ENCODE assay signal across 8 cellular contexts in the genomic region with DNA sequence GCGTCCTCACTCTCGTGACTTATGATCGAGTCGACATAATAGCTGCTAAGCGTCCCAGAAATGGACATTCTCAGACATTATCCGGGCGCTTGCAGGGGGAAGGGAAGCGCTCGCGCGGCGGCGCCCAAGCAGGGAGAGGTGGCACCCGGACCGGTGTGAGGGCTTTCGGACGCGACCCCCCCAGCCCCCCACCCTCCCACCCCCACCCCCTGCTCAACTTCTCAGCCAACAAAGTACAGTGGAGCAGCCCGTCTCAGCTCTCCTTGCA. TPM values are rescaled to one million over a fixed set of nuclear protein-coding genes. Genes with fewer than 3 reads are reported as not detected.
DNase-seq lines count a peak whose midpoint lies in the region; ATAC-seq and TF ChIP-seq lines count a peak whose summit lies in the region.

Gene HOXB9, minus strand, starts transcription at position 157 of the 268 bp plus-strand sequence. Its CDS starts 89 bp downstream, at position 68.

- H3K4me1 Mint-ChIP-seq in activated naive CD4-positive, alpha-beta T cell treated with anti-CD3 and anti-CD28 coated beads, Interleukin-2, amount 50 U/mL, for 24 hours: peaks cover 22% of the 10 kb centered on the region
- peaks cover 12% of the 10 kb centered on the region for H3K4me1 Mint-ChIP-seq in activated naive CD8-positive, alpha-beta T cell treated with anti-CD3 and anti-CD28 coated beads, Interleukin-2, amount 10 ng/mL, durations not matched to agents 7 days and 5 days

- ATAC-seq in activated naive CD8-positive, alpha-beta T cell treated with anti-CD3 and anti-CD28 coated beads, Interleukin-2, amount 10 ng/mL, durations not matched to agents 7 days and 5 days (ENCODE audit: low read depth): no peak
- ATAC-seq in lower lobe of right lung: no peak
- no peak for ATAC-seq in upper lobe of right lung
- no peak for ATAC-seq in HG02759 (IDR thresholded peaks at IDR 0.05; ENCODE audit: unreplicated experiment)

- POLR2A ChIA-PET in activated naive CD8-positive, alpha-beta T cell treated with anti-CD3 and anti-CD28 coated beads, Interleukin-2, amount 10 ng/mL, durations not matched to agents 7 days and 5 days (lab: Charles Lee): interaction anchor here (0.7 to 1.9 kb wide), 3 partner anchors 10 to 25 kb away, joined by 3 to 6 read pairs (median 5); no protein-coding TSS in a partner anchor

- peaks cover 60% of the 10 kb centered on the region for H3K27me3 Mint-ChIP-seq in activated naive CD4-positive, alpha-beta T cell treated with anti-CD3 and anti-CD28 coated beads, Interleukin-2, amount 50 U/mL, for 24 hours
- H3K27me3 Mint-ChIP-seq in activated naive CD8-positive, alpha-beta T cell treated with anti-CD3 and anti-CD28 coated beads, Interleukin-2, amount 10 ng/mL, durations not matched to agents 7 days and 5 days: peaks cover 87% of the 10 kb centered on the region

- H3K27me3 ChIP-seq in lower lobe of right lung (ENCODE audit: low read depth): peaks cover 100% of the 10 kb centered on the region
- peaks cover 100% of the 10 kb centered on the region for H3K27me3 ChIP-seq in upper lobe of right lung
- peaks cover 98% of the 10 kb centered on the region for H3K27me3 ChIP-seq in brain microvascular endothelial cell (replicated peaks)

- intact Hi-C loops in lower lobe of right lung (cut with DNase I): no loop called here
- intact Hi-C loops in upper lobe of right lung (cut with DNase I): loop anchor here (10.0 kb wide), 1 partner anchor 311 kb away; no protein-coding TSS in a partner anchor

- in situ Hi-C loops in brain microvascular endothelial cell (cut with HindIII; ENCODE audit: low pct_ligation_motif_present, low sequenced_read_pairs): no loop called here

- no peaks in the 10 kb centered on the region for H3K9me3 ChIP-seq in lower lobe of right lung
- no peaks in the 10 kb centered on the region for H3K9me3 ChIP-seq in upper lobe of right lung

- no peak for DNase-seq in activated naive CD4-positive, alpha-beta T cell treated with Interleukin-2 at 50 U/mL for 16 hours
- no peak for DNase-seq in activated naive CD8-positive, alpha-beta T cell treated with anti-CD3 and anti-CD28 coated beads, Interleukin-2, amount 10 ng/mL, durations not matched to agents 7 days and 5 days
- DNase-seq in lower lobe of right lung: no peak
- no peak for DNase-seq in upper lobe of right lung
- DNase-seq in brain microvascular endothelial cell: no peak
- DNase-seq in globus pallidus (ENCODE audit: low spot score): no peak

- H3K4me3 ChIP-seq in lower lobe of right lung (peak within 1 kb of the TSS; percentile 43), upper lobe of right lung (peak within 1 kb of the TSS; percentile 31), brain microvascular endothelial cell (ENCODE audit: low read depth, low read length) (no peak within 1 kb of the TSS)

- H3K27ac Mint-ChIP-seq in activated naive CD4-positive, alpha-beta T cell treated with anti-CD3 and anti-CD28 coated beads, Interleukin-2, amount 50 U/mL, for 24 hours: peak within 1 kb of the TSS; percentile 92
- peak within 1 kb of the TSS; percentile 87 for H3K27ac Mint-ChIP-seq in activated naive CD8-positive, alpha-beta T cell treated with anti-CD3 and anti-CD28 coated beads, Interleukin-2, amount 10 ng/mL, durations not matched to agents 7 days and 5 days

- no peak within 1 kb of the TSS for H3K27ac ChIP-seq in lower lobe of right lung
- H3K27ac ChIP-seq in upper lobe of right lung: no peak within 1 kb of the TSS
- no peak within 1 kb of the TSS for H3K27ac ChIP-seq in brain microvascular endothelial cell

- H3K9me3 Mint-ChIP-seq in activated naive CD4-positive, alpha-beta T cell treated with anti-CD3 and anti-CD28 coated beads, Interleukin-2, amount 50 U/mL, for 24 hours: no peaks in the 10 kb centered on the region
- H3K9me3 Mint-ChIP-seq in activated naive CD8-positive, alpha-beta T cell treated with anti-CD3 and anti-CD28 coated beads, Interleukin-2, amount 10 ng/mL, durations not matched to agents 7 days and 5 days: no peaks in the 10 kb centered on the region

- TF ChIP-seq CTCF in lower lobe of right lung (IDR thresholded peaks at IDR 0.05) (no peak), upper lobe of right lung (IDR thresholded peaks at IDR 0.05) (no peak), brain microvascular endothelial cell (IDR thresholded peaks at IDR 0.05; ENCODE audit: low read depth, low read length, missing control alignments) (no peak)

- H3K36me3 Mint-ChIP-seq in activated naive CD4-positive, alpha-beta T cell treated with anti-CD3 and anti-CD28 coated beads, Interleukin-2, amount 50 U/mL, for 24 hours: no peaks in the 10 kb centered on the region
- H3K36me3 Mint-ChIP-seq in activated naive CD8-positive, alpha-beta T cell treated with anti-CD3 and anti-CD28 coated beads, Interleukin-2, amount 10 ng/mL, durations not matched to agents 7 days and 5 days: no peaks in the 10 kb centered on the region

- no peaks in the 10 kb centered on the region for H3K36me3 ChIP-seq in lower lobe of right lung
- no peaks in the 10 kb centered on the region for H3K36me3 ChIP-seq in upper lobe of right lung
- H3K36me3 ChIP-seq in brain microvascular endothelial cell (replicated peaks): no peaks in the 10 kb centered on the region

- H3K4me1 ChIP-seq in lower lobe of right lung (peaks cover 26% of the 10 kb centered on the region), upper lobe of right lung (peaks cover 22% of the 10 kb centered on the region)

- peak within 1 kb of the TSS; percentile 88 for H3K4me3 Mint-ChIP-seq in activated naive CD4-positive, alpha-beta T cell treated with anti-CD3 and anti-CD28 coated beads, Interleukin-2, amount 50 U/mL, for 24 hours
- H3K4me3 Mint-ChIP-seq in activated naive CD8-positive, alpha-beta T cell treated with anti-CD3 and anti-CD28 coated beads, Interleukin-2, amount 10 ng/mL, durations not matched to agents 7 days and 5 days: peak within 1 kb of the TSS; percentile 85

RNA-seq across cellular contexts. Expression of gene HOXB9, which starts in this region (rescaled TPM):
- under 1 TPM; 0.11 to 0.23 TPM for total RNA-seq in activated naive CD8-positive, alpha-beta T cell treated with anti-CD3 and anti-CD28 coated beads, Interleukin-2, amount 10 ng/mL, durations not matched to agents 7 days and 5 days
- total RNA-seq in lower lobe of right lung: not detected
- total RNA-seq in upper lobe of right lung: not detected
